ENCODE assay signal across 8 cellular contexts in the genomic region with DNA sequence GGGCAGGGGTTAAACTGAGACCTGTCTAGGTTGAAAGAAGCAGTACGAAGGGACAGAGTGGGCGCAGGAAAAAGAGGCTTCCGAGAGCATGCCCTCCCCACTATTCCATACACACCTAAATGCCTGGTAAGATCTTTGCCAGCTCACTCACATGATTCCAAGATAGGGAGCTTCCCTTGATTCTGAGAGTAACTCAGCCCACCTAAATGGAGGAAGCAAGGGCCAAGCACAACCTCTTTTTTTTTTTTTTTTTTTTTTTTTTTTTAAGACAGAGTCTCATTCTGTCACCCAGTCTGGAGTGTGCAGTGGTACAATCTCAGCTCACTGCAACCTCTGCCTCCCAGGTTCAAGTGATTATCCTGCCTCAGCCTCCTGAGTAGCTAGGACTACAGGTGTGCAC. TPM values are rescaled to one million over a fixed set of nuclear protein-coding genes. Genes with fewer than 3 reads are reported as not detected.
DNase-seq lines count a peak whose midpoint lies in the region; ATAC-seq, FAIRE-seq and TF ChIP-seq lines count a peak whose summit lies in the region.
"Not testable (repeated sequence)": the region's sequence is repeated elsewhere in the genome, so short reads cannot be mapped to it uniquely, and the experiment has no call there.

No MANE protein-coding gene starts in this region.

- H3K4me1 ChIP-seq in CD8-positive, alpha-beta T cell (ENCODE audit: insufficient read depth, low read length): peaks cover 59% of the 10 kb centered on the region
- peaks cover 60% of the 10 kb centered on the region for H3K4me1 ChIP-seq in OCI-LY7 (ENCODE audit: insufficient read depth, low read length, poor library complexity, severe bottlenecking)
- H3K4me1 ChIP-seq in adrenal gland (replicated peaks in 1 of 2): peaks cover 39 to 57% of the 10 kb centered on the region in 2 donors
- peaks cover 25% of the 10 kb centered on the region for H3K4me1 ChIP-seq in keratinocyte (ENCODE audit: control insufficient read depth, extremely low read depth, insufficient read depth, low read length)
- H3K4me1 ChIP-seq in skeletal muscle satellite cell (ENCODE audit: control insufficient read depth, insufficient read depth, low read length): peaks cover 55% of the 10 kb centered on the region
- H3K4me1 ChIP-seq in urinary bladder (ENCODE audit: insufficient read depth): not testable (repeated sequence)

- TF ChIP-seq POLR2A in adrenal gland (IDR thresholded peaks at IDR 0.05): not testable (repeated sequence)

- H3K4me1 Mint-ChIP-seq in CD8-positive, alpha-beta T cell (ENCODE audit: low read depth): peaks cover 66% of the 10 kb centered on the region
- H3K4me1 Mint-ChIP-seq in activated CD4-positive, alpha-beta T cell treated with anti-CD3 and anti-CD28 coated beads, Interleukin-2, amount 10 ng/mL, durations not matched to agents 7 days and 5 days: peaks cover 60% of the 10 kb centered on the region

- peak overlapping the region; percentile 52 for H3K27ac Mint-ChIP-seq in CD8-positive, alpha-beta T cell
- H3K27ac Mint-ChIP-seq in activated CD4-positive, alpha-beta T cell treated with anti-CD3 and anti-CD28 coated beads, Interleukin-2, amount 10 ng/mL, durations not matched to agents 7 days and 5 days: not testable (repeated sequence)

- not testable (repeated sequence) for H3K9me3 Mint-ChIP-seq in CD8-positive, alpha-beta T cell; activated CD4-positive, alpha-beta T cell treated with anti-CD3 and anti-CD28 coated beads, Interleukin-2, amount 10 ng/mL, durations not matched to agents 7 days and 5 days

- POLR2A ChIA-PET in CD8-positive, alpha-beta T cell (lab: Charles Lee): interaction anchor here (0.5 to 4.6 kb wide), 5 partner anchors 26 to 145 kb away, joined by 3 to 71 read pairs (median 4); no protein-coding TSS in a partner anchor
- POLR2A ChIA-PET in OCI-LY7 (lab: Charles Lee): interaction anchor here (0.6 to 9.6 kb wide), 23 partner anchors 8 to 1918 kb away, joined by 3 to 156 read pairs (median 4); no protein-coding TSS in a partner anchor
- POLR2A ChIA-PET in activated CD4-positive, alpha-beta T cell treated with anti-CD3 and anti-CD28 coated beads, Interleukin-2, amount 10 ng/mL, durations not matched to agents 7 days and 5 days (lab: Charles Lee): not testable (repeated sequence)

- H3K4me2 ChIP-seq in OCI-LY7 (ENCODE audit: low read length) (peak overlapping the region; percentile 89), keratinocyte (ENCODE audit: control insufficient read depth, extremely low read depth, insufficient read depth, low read depth, low read length) (peak overlapping the region; percentile 75), skeletal muscle satellite cell (ENCODE audit: low read length) (peak overlapping the region; percentile 92)

- not testable (repeated sequence) for DNase-seq in CD8-positive, alpha-beta T cell; OCI-LY7 (ENCODE audit: low spot score); activated CD4-positive, alpha-beta T cell treated with anti-CD3 and anti-CD28 coated beads, Interleukin-2, amount 10 ng/mL, durations not matched to agents 7 days and 5 days; adrenal gland; dorsolateral prefrontal cortex; keratinocyte (ENCODE audit: low read depth, low spot score)

- peaks cover 67% of the 10 kb centered on the region for H3K79me2 ChIP-seq in OCI-LY7 (ENCODE audit: insufficient read depth, low read depth, low read length)
- H3K79me2 ChIP-seq in keratinocyte (ENCODE audit: control insufficient read depth, insufficient read depth, low read length): peaks cover 28% of the 10 kb centered on the region

- not testable (repeated sequence) for ATAC-seq in CD8-positive, alpha-beta T cell

- not testable (repeated sequence) for H2AFZ ChIP-seq in OCI-LY7 (ENCODE audit: low read length); keratinocyte (ENCODE audit: control insufficient read depth, low read length)

- FAIRE-seq in keratinocyte (lab: Jason Lieb, UNC): not testable (repeated sequence)

- not testable (repeated sequence) for H3K9me1 ChIP-seq in keratinocyte (ENCODE audit: control insufficient read depth, extremely low read depth, insufficient read depth, low read length)

- dilution Hi-C loops in keratinocyte (cut with MboI; ENCODE audit: extremely low pct_ligation_motif_present, low sequenced_read_pairs): not testable (repeated sequence)

- intact Hi-C loops in CD8-positive, alpha-beta T cell (cut with DNase I, micrococcal nuclease); OCI-LY7 (cut with micrococcal nuclease; ENCODE audit: unreplicated experiment); adrenal gland (cut with DNase I): not testable (repeated sequence)
- intact Hi-C loops in dorsolateral prefrontal cortex (cut with DNase I): loop anchor here in 1 of 2 donors (5.0 kb wide), 1 partner anchor 72 kb away; no protein-coding TSS in a partner anchor

- WGBS in adrenal gland, 4 donors: 33 to 47% (median 42%) methylated on average over 3 of the region's 3 CpGs
- 81% methylated on average over 3 of the region's 3 CpGs for WGBS in urinary bladder

- not testable (repeated sequence) for BruUV-seq in OCI-LY7 (replicated peaks; lab: Mats Ljungman, UMichigan)

- not testable (repeated sequence) for H3K36me3 ChIP-seq in CD8-positive, alpha-beta T cell (ENCODE audit: insufficient read depth, low read length); adrenal gland (replicated peaks in 1 of 2); keratinocyte (ENCODE audit: control insufficient read depth in 2 of 2, extremely low read depth in 1 of 2, insufficient read depth in 2 of 2, low read length in 2 of 2); skeletal muscle satellite cell (ENCODE audit: insufficient read depth, low read length); urinary bladder (ENCODE audit: insufficient read depth)
- H3K36me3 ChIP-seq in OCI-LY7 (ENCODE audit: insufficient read depth, low read length): peaks cover 11% of the 10 kb centered on the region

- not testable (repeated sequence) for H3K27me3 Mint-ChIP-seq in CD8-positive, alpha-beta T cell (ENCODE audit: low read depth); activated CD4-positive, alpha-beta T cell treated with anti-CD3 and anti-CD28 coated beads, Interleukin-2, amount 10 ng/mL, durations not matched to agents 7 days and 5 days

- H3K9me3 ChIP-seq in CD8-positive, alpha-beta T cell (ENCODE audit: low read length); OCI-LY7 (ENCODE audit: low read length); adrenal gland (replicated peaks in 1 of 3); keratinocyte (ENCODE audit: control insufficient read depth, low read depth, low read length); skeletal muscle satellite cell (replicated peaks; ENCODE audit: low read length): not testable (repeated sequence)

- not testable (repeated sequence) for H3K27me3 ChIP-seq in CD8-positive, alpha-beta T cell (ENCODE audit: insufficient read depth, low read length); adrenal gland; dorsolateral prefrontal cortex; keratinocyte (ENCODE audit: control insufficient read depth, extremely low read depth, insufficient read depth, low read length); skeletal muscle satellite cell (ENCODE audit: control insufficient read depth, insufficient read depth, low read length)

- H3K9ac ChIP-seq in keratinocyte (ENCODE audit: control insufficient read depth, extremely low read depth, insufficient read depth, low read length): not testable (repeated sequence)
- peak overlapping the region; percentile 94 for H3K9ac ChIP-seq in skeletal muscle satellite cell (ENCODE audit: low read depth, low read length)

- H3K9me2 ChIP-seq in OCI-LY7 (ENCODE audit: insufficient read depth, low read length): not testable (repeated sequence)

- not testable (repeated sequence) for H3K4me3 ChIP-seq in CD8-positive, alpha-beta T cell (ENCODE audit: low read depth, low read length); keratinocyte (ENCODE audit: control insufficient read depth in 2 of 3, extremely low read depth in 1 of 3, insufficient read depth in 2 of 3, low read depth in 1 of 3, low read length in 3 of 3); urinary bladder (ENCODE audit: low read depth, low read length)
- peak overlapping the region; percentile 94 for H3K4me3 ChIP-seq in OCI-LY7 (ENCODE audit: low read depth, low read length, poor library complexity, severe bottlenecking)
- peak overlapping the region in 2 of 4 donors; percentile 74 to 96 for H3K4me3 ChIP-seq in adrenal gland
- peak overlapping the region in 56 of 59 donors; percentile 60 to 95 (median 83) for H3K4me3 ChIP-seq in dorsolateral prefrontal cortex
- H3K4me3 ChIP-seq in skeletal muscle satellite cell (ENCODE audit: low read length): peak overlapping the region; percentile 54

- H4K20me1 ChIP-seq in OCI-LY7 (ENCODE audit: insufficient read depth, low read length); keratinocyte (ENCODE audit: control insufficient read depth, extremely low read depth, insufficient read depth, low read length): not testable (repeated sequence)

- peaks cover 14% of the 10 kb centered on the region for H3K36me3 Mint-ChIP-seq in CD8-positive, alpha-beta T cell
- H3K36me3 Mint-ChIP-seq in activated CD4-positive, alpha-beta T cell treated with anti-CD3 and anti-CD28 coated beads, Interleukin-2, amount 10 ng/mL, durations not matched to agents 7 days and 5 days (ENCODE audit: low read depth): peaks cover 42% of the 10 kb centered on the region

- peak overlapping the region; percentile 94 for H3K4me3 Mint-ChIP-seq in CD8-positive, alpha-beta T cell
- H3K4me3 Mint-ChIP-seq in activated CD4-positive, alpha-beta T cell treated with anti-CD3 and anti-CD28 coated beads, Interleukin-2, amount 10 ng/mL, durations not matched to agents 7 days and 5 days: peak overlapping the region; percentile 87

- not testable (repeated sequence) for H3K27ac ChIP-seq in CD8-positive, alpha-beta T cell (ENCODE audit: low read depth, low read length); OCI-LY7 (ENCODE audit: low read depth, low read length, poor library complexity, severe bottlenecking); keratinocyte (ENCODE audit: control insufficient read depth, insufficient read depth, low read length)
- H3K27ac ChIP-seq in adrenal gland (peak overlapping the region; percentile 8 to 97 (median 97)), dorsolateral prefrontal cortex (peak overlapping the region in 26 of 59 donors; percentile 2 to 98 (median 87)), urinary bladder (ENCODE audit: low read depth) (peak overlapping the region; percentile 54)

- not testable (repeated sequence) for TF ChIP-seq CTCF in CD8-positive, alpha-beta T cell (IDR thresholded peaks at IDR 0.05); OCI-LY7 (conservative IDR thresholded peaks at IDR 0.05; ENCODE audit: low read length); adrenal gland (IDR thresholded peaks at IDR 0.05); dorsolateral prefrontal cortex (IDR thresholded peaks at IDR 0.05 in 54 of 56, conservative IDR thresholded peaks at IDR 0.05 in 2 of 56; ENCODE audit: low read depth in 1 of 56, partially characterized antibody in 56 of 56); keratinocyte (optimal IDR thresholded peaks at IDR 0.05 in 1 of 3, IDR thresholded peaks at IDR 0.05 in 1 of 3, conservative IDR thresholded peaks at IDR 0.05 in 1 of 3; ENCODE audit: extremely low read depth in 1 of 3, insufficient read depth in 2 of 3, low read length in 3 of 3)

- CTCF ChIA-PET in CD8-positive, alpha-beta T cell (lab: Charles Lee): interaction anchor here (1.7 to 4.7 kb wide), 3 partner anchors 25 to 145 kb away, joined by 4 to 269 read pairs (median 71); no protein-coding TSS in a partner anchor
- CTCF ChIA-PET in OCI-LY7 (lab: Charles Lee; ENCODE audit: unreplicated experiment): interaction anchor here (1.0 to 1.1 kb wide), 3 partner anchors 73 to 146 kb away, joined by 3 read pairs; no protein-coding TSS in a partner anchor
- CTCF ChIA-PET in activated CD4-positive, alpha-beta T cell treated with anti-CD3 and anti-CD28 coated beads, Interleukin-2, amount 10 ng/mL, durations not matched to agents 7 days and 5 days (lab: Charles Lee): interaction anchor here (0.6 to 7.4 kb wide), 6 partner anchors 16 to 1077 kb away, joined by 3 to 218 read pairs (median 4); a partner anchor contains a TSS

RNA-seq across cellular contexts. Expression of a gene that starts 2.8 kb away (rescaled TPM):
- total RNA-seq in CD8-positive, alpha-beta T cell: 10 to 100 TPM; 11.1 to 11.3 TPM
- 12.0 and 13.8 TPM in 2 replicates for total RNA-seq in OCI-LY7 (2014; rRNA removed; shearing (Covaris generic))
- 16.6 and 17.1 TPM in 2 replicates for total RNA-seq in OCI-LY7 (2022)
- 10 to 100 TPM; 23.4 to 24.0 TPM for total RNA-seq in activated CD4-positive, alpha-beta T cell treated with anti-CD3 and anti-CD28 coated beads, Interleukin-2, amount 10 ng/mL, durations not matched to agents 7 days and 5 days
- total RNA-seq in adrenal gland: 100 to 1,000 TPM; 139 to 306 (median 247) TPM
- 100 to 1,000 TPM in 1 of 3 donors, 10 to 100 TPM in 2; 41.9 to 124 (median 53.3) TPM for polyA plus RNA-seq in adrenal gland
- total RNA-seq in dorsolateral prefrontal cortex: 10 to 100 TPM; 26.2 to 70.0 (median 45.3) TPM
- polyA plus RNA-seq in keratinocyte: 2.5 to 3.4 TPM (median 2.5 TPM) in 3 replicates
- 2.5 TPM for polyA plus RNA-seq in keratinocyte (2011; ENCODE audit: low read depth)
- 1.5 and 2.4 TPM in 2 replicates for polyA plus RNA-seq in keratinocyte (2011; cell fraction: cytosol; rRNA removed)
- polyA plus RNA-seq in keratinocyte (2011; cell fraction: nucleus; rRNA removed): 3.5 TPM in 2 replicates
- polyA plus RNA-seq in keratinocyte (2012; ENCODE audit: low replicate concordance): 2.4 and 2.9 TPM in 2 replicates
- 1.2 to 5.5 TPM (median 2.8 TPM) in 3 replicates for polyA minus RNA-seq in keratinocyte
- polyA minus RNA-seq in keratinocyte (2011; cell fraction: cytosol; rRNA and poly(A)+ RNA removed): 2.3 TPM
- polyA minus RNA-seq in keratinocyte (2011; cell fraction: nucleus; rRNA and poly(A)+ RNA removed): 3.4 and 5.9 TPM in 2 replicates
- total RNA-seq in skeletal muscle satellite cell (2012; rRNA removed): 6.6 and 9.6 TPM in 2 replicates
- 19.4 TPM for total RNA-seq in urinary bladder
- 11.3 TPM for polyA plus RNA-seq in urinary bladder

RNA-seq across cellular contexts. Expression of a gene that starts 33.0 kb away (rescaled TPM):
- 1 to 10 TPM; 2.6 to 2.8 TPM for total RNA-seq in CD8-positive, alpha-beta T cell
- 7.3 and 8.4 TPM in 2 replicates for total RNA-seq in OCI-LY7 (2014; rRNA removed; shearing (Covaris generic))
- 5.8 and 7.9 TPM in 2 replicates for total RNA-seq in OCI-LY7 (2022)
- total RNA-seq in activated CD4-positive, alpha-beta T cell treated with anti-CD3 and anti-CD28 coated beads, Interleukin-2, amount 10 ng/mL, durations not matched to agents 7 days and 5 days: 1 to 10 TPM; 3.4 to 4.1 TPM
- 10 to 100 TPM; 14.1 to 43.3 (median 23.8) TPM for total RNA-seq in adrenal gland
- 10 to 100 TPM in 1 of 3 donors, 1 to 10 TPM in 2; 4.8 to 27.2 (median 5.5) TPM for polyA plus RNA-seq in adrenal gland
- total RNA-seq in dorsolateral prefrontal cortex: 10 to 100 TPM in 7 of 120 experiments, 1 to 10 TPM in 113; 2.1 to 11.5 (median 7.1) TPM
- 11.5 to 15.6 TPM (median 14.4 TPM) in 3 replicates for polyA plus RNA-seq in keratinocyte
- polyA plus RNA-seq in keratinocyte (2011; ENCODE audit: low read depth): 11.0 TPM
- polyA plus RNA-seq in keratinocyte (2011; cell fraction: cytosol; rRNA removed): 12.4 and 17.3 TPM in 2 replicates
- 8.0 and 10.3 TPM in 2 replicates for polyA plus RNA-seq in keratinocyte (2011; cell fraction: nucleus; rRNA removed)
- 7.9 and 10.7 TPM in 2 replicates for polyA plus RNA-seq in keratinocyte (2012; ENCODE audit: low replicate concordance)
- 1.4 to 9.3 TPM (median 8.3 TPM) in 3 replicates for polyA minus RNA-seq in keratinocyte
- polyA minus RNA-seq in keratinocyte (2011; cell fraction: cytosol; rRNA and poly(A)+ RNA removed): 15.5 TPM
- polyA minus RNA-seq in keratinocyte (2011; cell fraction: nucleus; rRNA and poly(A)+ RNA removed): 5.0 and 5.8 TPM in 2 replicates
- total RNA-seq in skeletal muscle satellite cell (2012; rRNA removed): 7.2 and 7.9 TPM in 2 replicates
- total RNA-seq in urinary bladder: 8.6 TPM
- 9.2 TPM for polyA plus RNA-seq in urinary bladder
